8 cellular contexts compared by ENCODE assay signal in the genomic region with DNA sequence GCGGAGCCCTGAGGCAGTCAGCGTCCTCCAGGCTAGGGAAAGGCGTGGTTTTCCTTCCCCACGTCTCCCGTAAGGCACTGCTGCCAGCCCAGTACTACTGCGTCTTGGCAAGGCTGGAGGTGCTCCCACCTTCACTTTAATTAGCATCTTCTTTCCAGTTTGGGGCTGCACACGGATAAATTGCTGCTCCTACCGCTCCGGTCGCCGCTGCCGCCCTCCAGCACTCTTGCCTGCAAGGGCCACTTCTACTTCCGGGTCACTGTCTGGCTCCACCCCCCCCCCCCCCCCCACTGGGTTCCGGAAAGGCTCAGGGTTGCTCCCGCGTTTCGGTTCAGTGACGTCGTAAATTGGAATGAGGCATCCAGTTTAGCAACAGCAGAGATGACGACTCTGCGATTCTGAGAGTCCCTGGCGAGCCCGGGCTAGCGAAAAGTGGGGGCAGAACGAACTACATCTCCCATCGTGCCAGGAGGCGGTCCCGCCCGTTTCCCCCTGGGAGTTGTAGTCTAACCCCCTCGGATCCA.
A peak's percentile ranks its signal among the peaks of the same experiment; 100 is the strongest.
DNase-seq lines count a peak whose midpoint lies in the region; ATAC-seq and TF ChIP-seq lines count a peak whose summit lies in the region.

A gene (minus strand): TSS at position 247 of the 524 bp plus-strand sequence. CDS start 100 bp downstream, at position 147.

- DNase-seq in Ammon's horn (ENCODE audit: low spot score): peak; percentile 97
- peak; percentile 58 for DNase-seq in GM19240 (ENCODE audit: insufficient read length, low spot score)
- DNase-seq in NCI-H524 treated with DMSO at 0.1 percent for 48 hours (lab: John Stamatoyannopoulos, UW): peak; percentile 82
- DNase-seq in activated CD4-positive, alpha-beta T cell treated with anti-CD3 and anti-CD28 coated beads for 4 hours: peak; percentile 85 to 89
- peak; percentile 96 for DNase-seq in choroid plexus epithelial cell (ENCODE audit: low read depth)
- DNase-seq in stimulated activated CD4-positive, alpha-beta T cell treated with anti-CD3 and anti-CD28 coated beads, Interleukin-1b, Interleukin-23, amount 100 ng/mL, for 24 hours (ENCODE audit: low read depth in 4 of 4, low spot score in 1 of 4): peak; percentile 70 to 90 (median 82)

- TF ChIP-seq CTCF in choroid plexus epithelial cell (conservative IDR thresholded peaks at IDR 0.05; ENCODE audit: low read depth, low read length): no peak

- peak within 1 kb of the TSS; percentile 89 for H3K4me3 ChIP-seq in choroid plexus epithelial cell (ENCODE audit: low read depth, low read length)

- ATAC-seq in HG03457 (IDR thresholded peaks at IDR 0.05; ENCODE audit: unreplicated experiment): peak; percentile 55

- H3K27ac ChIP-seq in layer of hippocampus (ENCODE audit: low read depth, low read length): peak within 1 kb of the TSS; percentile 94

- H3K27me3 ChIP-seq in layer of hippocampus (ENCODE audit: control insufficient read depth, insufficient read depth, low read length): no peaks in the 10 kb centered on the region

Comparison
In these comparisons a context has a peak if more than half of its experiments do, and no peak if none do; other contexts are left out.
1. Peak in every context shown above with its lines: DNase-seq, ATAC-seq, H3K4me3 ChIP-seq and H3K27ac ChIP-seq.